Comparison of ENCODE assay signal across 8 cellular contexts in genomic region chr7:130901209-130901783, GRCh38.
DNase-seq lines count a peak whose midpoint lies in the region; ATAC-seq and TF ChIP-seq lines count a peak whose summit lies in the region.

No MANE protein-coding gene starts in this region.

- H3K4me1 Mint-ChIP-seq in type B pancreatic cell (ENCODE audit: unreplicated experiment): peaks cover 43% of the 10 kb centered on the region

- ATAC-seq in GM21528 (IDR thresholded peaks at IDR 0.05; ENCODE audit: low FRiP score, unreplicated experiment): no peak

- DNase-seq in C1 segment of cervical spinal cord (lab: John Stamatoyannopoulos, UW) (peak in 9 of 14 donors; percentile 9 to 66 (median 38)), NCI-H510A (lab: John Stamatoyannopoulos, UW) (peak; percentile 48), cerebellar cortex (ENCODE audit: low spot score) (peak; percentile 77), lung microvascular endothelial cell (ENCODE audit: low read depth in 2 of 2) (peak; percentile 54 to 64), type B pancreatic cell (ENCODE audit: extremely low spot score, unreplicated experiment) (no peak), NCI-H2171 treated with DMSO at 0.1 percent for 48 hours (lab: John Stamatoyannopoulos, UW) (no peak), UCSD-AML1 (lab: John Stamatoyannopoulos, UW; ENCODE audit: unreplicated experiment) (no peak)

- peaks cover 50% of the 10 kb centered on the region for H3K27me3 Mint-ChIP-seq in type B pancreatic cell

- no peaks in the 10 kb centered on the region for H3K36me3 Mint-ChIP-seq in type B pancreatic cell

- no peak for TF ChIP-seq CTCF in type B pancreatic cell (conservative IDR thresholded peaks at IDR 0.05)

- peak overlapping the region; percentile 57 for H3K4me3 Mint-ChIP-seq in type B pancreatic cell

- H3K9me3 Mint-ChIP-seq in type B pancreatic cell: peaks cover 4% of the 10 kb centered on the region

- H3K27ac Mint-ChIP-seq in type B pancreatic cell: peak overlapping the region; percentile 57

Comparison
In these comparisons a context has a peak if more than half of its experiments do, and no peak if none do; other contexts are left out.
1. DNase-seq: peak in C1 segment of cervical spinal cord (9 of 14), NCI-H510A (single experiment), cerebellar cortex (single experiment) and lung microvascular endothelial cell (2 of 2); none in type B pancreatic cell (single experiment), NCI-H2171 treated with DMSO at 0.1 percent for 48 hours (single experiment) and UCSD-AML1 (single experiment).